ENCODE assay signal across 8 cellular contexts in the genomic region with DNA sequence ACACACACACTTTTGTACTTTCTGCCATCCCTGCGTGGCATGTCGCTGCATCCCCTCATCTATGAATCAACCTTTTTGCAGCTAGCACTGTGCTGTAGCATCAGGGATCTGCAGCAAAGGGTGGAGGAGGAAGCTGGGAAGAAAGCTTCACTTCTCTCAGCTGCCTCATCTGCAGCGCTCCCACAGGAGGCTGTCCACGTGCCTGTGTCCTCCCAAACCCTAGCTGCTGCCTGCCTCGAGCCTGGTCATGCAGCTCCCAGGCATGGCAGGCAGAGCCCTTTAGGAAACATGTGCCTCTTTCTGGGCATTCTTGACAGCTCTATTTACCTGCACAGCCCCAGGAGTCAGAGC.
DNase-seq lines count a peak whose midpoint lies in the region; ATAC-seq and TF ChIP-seq lines count a peak whose summit lies in the region.

No MANE protein-coding gene starts in this region.

- intact Hi-C loops in body of pancreas (cut with DNase I), result no loop called here
- intact Hi-C loops in left lung (cut with DNase I), result loop anchor here in 1 of 2 donors (5.0 kb wide), 1 partner anchor 60 kb away; no protein-coding TSS in a partner anchor
- intact Hi-C loops in testis (cut with DNase I; ENCODE audit: low total_unique reads), result no loop called here

- H3K27me3 ChIP-seq in body of pancreas (no peaks in the 10 kb centered on the region), left lung (no peaks in the 10 kb centered on the region), testis (no peaks in the 10 kb centered on the region)

- no peaks in the 10 kb centered on the region for H3K36me3 ChIP-seq in body of pancreas (replicated peaks in 1 of 2; ENCODE audit: insufficient read depth in 1 of 2, low read depth in 2 of 2)
- no peaks in the 10 kb centered on the region for H3K36me3 ChIP-seq in left lung
- H3K36me3 ChIP-seq in testis (ENCODE audit: low read depth, missing control alignments), result no peaks in the 10 kb centered on the region

- no peaks in the 10 kb centered on the region for H3K36me3 Mint-ChIP-seq in activated naive CD4-positive, alpha-beta T cell treated with anti-CD3 and anti-CD28 coated beads, Interleukin-2, amount 50 U/mL, for 24 hours
- peaks cover 7% of the 10 kb centered on the region for H3K36me3 Mint-ChIP-seq in effector memory CD8-positive, alpha-beta T cell (ENCODE audit: insufficient read depth)

- H3K4me3 ChIP-seq in body of pancreas, result no peak overlapping the region
- H3K4me3 ChIP-seq in left lung, result no peak overlapping the region
- H3K4me3 ChIP-seq in testis, result no peak overlapping the region

- no peaks in the 10 kb centered on the region for H3K27me3 Mint-ChIP-seq in activated naive CD4-positive, alpha-beta T cell treated with anti-CD3 and anti-CD28 coated beads, Interleukin-2, amount 50 U/mL, for 24 hours
- no peaks in the 10 kb centered on the region for H3K27me3 Mint-ChIP-seq in effector memory CD8-positive, alpha-beta T cell

- no peaks in the 10 kb centered on the region for H3K9me3 Mint-ChIP-seq in activated naive CD4-positive, alpha-beta T cell treated with anti-CD3 and anti-CD28 coated beads, Interleukin-2, amount 50 U/mL, for 24 hours
- H3K9me3 Mint-ChIP-seq in effector memory CD8-positive, alpha-beta T cell, result no peaks in the 10 kb centered on the region

- peak; percentile 31 for ATAC-seq in body of pancreas
- ATAC-seq in left lung, result peak; percentile 75
- ATAC-seq in effector memory CD8-positive, alpha-beta T cell (replicated peaks), result no peak
- no peak for ATAC-seq in HG03159 (IDR thresholded peaks at IDR 0.05; ENCODE audit: unreplicated experiment)
- ATAC-seq in HG02678 (IDR thresholded peaks at IDR 0.05; ENCODE audit: unreplicated experiment), result no peak

- 8 to 10% methylated on average over 5 of the region's 5 CpGs for WGBS in body of pancreas, 2 donors
- 31 to 50% methylated on average over 4 to 5 of the region's 5 CpGs for WGBS in testis, 2 donors

- H3K4me1 Mint-ChIP-seq in activated naive CD4-positive, alpha-beta T cell treated with anti-CD3 and anti-CD28 coated beads, Interleukin-2, amount 50 U/mL, for 24 hours, result peaks cover 56% of the 10 kb centered on the region
- H3K4me1 Mint-ChIP-seq in effector memory CD8-positive, alpha-beta T cell (ENCODE audit: low read depth in 2 of 2), result peaks cover 39 to 40% of the 10 kb centered on the region in 2 donors

- DNase-seq in activated naive CD4-positive, alpha-beta T cell (lab: John Stamatoyannopoulos, UW), result no peak
- DNase-seq in body of pancreas (peak in 3 of 4 donors; percentile 22 to 38 (median 31)), left lung (peak; percentile 76 to 79), testis (peak; percentile 85)
- DNase-seq in effector memory CD8-positive, alpha-beta T cell, result no peak

- H3K9me3 ChIP-seq in body of pancreas (no peaks in the 10 kb centered on the region), left lung (no peaks in the 10 kb centered on the region), testis (no peaks in the 10 kb centered on the region)

- peaks cover 7% of the 10 kb centered on the region for H3K4me1 ChIP-seq in body of pancreas
- peaks cover 29 to 76% of the 10 kb centered on the region in 2 donors for H3K4me1 ChIP-seq in left lung
- peaks cover 42% of the 10 kb centered on the region for H3K4me1 ChIP-seq in testis

- peak overlapping the region; percentile 16 for H3K4me3 Mint-ChIP-seq in activated naive CD4-positive, alpha-beta T cell treated with anti-CD3 and anti-CD28 coated beads, Interleukin-2, amount 50 U/mL, for 24 hours
- no peak overlapping the region for H3K4me3 Mint-ChIP-seq in effector memory CD8-positive, alpha-beta T cell

- TF ChIP-seq POLR2A in body of pancreas (IDR thresholded peaks at IDR 0.05) (no peak), testis (IDR thresholded peaks at IDR 0.05) (no peak)

- H3K27ac ChIP-seq in body of pancreas, result peak overlapping the region; percentile 18 to 70 (median 63)
- peak overlapping the region; percentile 77 to 79 for H3K27ac ChIP-seq in left lung
- peak overlapping the region; percentile 66 to 90 for H3K27ac ChIP-seq in testis

- peak overlapping the region; percentile 78 for H3K27ac Mint-ChIP-seq in activated naive CD4-positive, alpha-beta T cell treated with anti-CD3 and anti-CD28 coated beads, Interleukin-2, amount 50 U/mL, for 24 hours
- H3K27ac Mint-ChIP-seq in effector memory CD8-positive, alpha-beta T cell, result no peak overlapping the region

- TF ChIP-seq CTCF in body of pancreas (IDR thresholded peaks at IDR 0.05) (no peak), left lung (IDR thresholded peaks at IDR 0.05) (no peak), testis (IDR thresholded peaks at IDR 0.05) (no peak)

Comparison
In these comparisons a context has a peak if more than half of its experiments do, and no peak if none do; other contexts are left out.
1. DNase-seq: peak in body of pancreas (3 of 4), left lung (2 of 2) and testis (single experiment); none in activated naive CD4-positive, alpha-beta T cell (0 of 4) and effector memory CD8-positive, alpha-beta T cell (0 of 3).
2. ATAC-seq: peak in body of pancreas (single experiment) and left lung (single experiment); none in effector memory CD8-positive, alpha-beta T cell (single experiment), HG03159 (single experiment) and HG02678 (single experiment).
3. Peak in every context shown above with its lines, with median percentiles within 50 percentile points of each other: H3K27ac ChIP-seq.